Comparison of ENCODE assay signal across 16 cellular contexts in genomic region chr2:165582863-165583506, GRCh38.
"Had no signal": no experiment of that assay in that cellular context is flagged by ENCODE, and none has a peak within 500 bp of the region (broad histone marks: within the 10 kb centered on the region; RNA-seq: fewer than 3 reads in every experiment).

No MANE protein-coding gene starts in this region.

- H3K4me3 Mint-ChIP-seq: activated naive CD8-positive, alpha-beta T cell treated with anti-CD3 and anti-CD28 coated beads, Interleukin-2, amount 50 U/mL, for 24 hours; activated T-helper 17 cell treated with anti-CD3 and anti-CD28 coated beads, Interleukin-2, amount 50 U/mL, for 72 hours; naive thymus-derived CD4-positive, alpha-beta T cell; stimulated activated memory B cell treated with anti-CD40 and anti-IgM and Interleukin-4, amounts not matched to agents 10 μg/mL and 1 μg/mL and 100 μg/mL, for 72 hours; T-cell had no signal

- H3K4me1 ChIP-seq: gastrocnemius medialis, parathyroid adenoma had no signal

- DNase-seq: activated naive CD4-positive, alpha-beta T cell treated with Interleukin-2 at 50 U/mL for 16 hours; activated naive CD8-positive, alpha-beta T cell treated with anti-CD3 and anti-CD28 coated beads, Interleukin-2, amount 50 U/mL, for 24 hours; gastrocnemius medialis; left colon; mucosa of descending colon; naive thymus-derived CD4-positive, alpha-beta T cell; T-cell; T-helper 9 cell had no signal

- FAIRE-seq: bronchial epithelial cell, islet of Langerhans had no signal

- H3K9ac ChIP-seq: parathyroid adenoma had no signal

- H3K27me3 ChIP-seq: gastrocnemius medialis, neutrophil, tibial artery had no signal

- H3K27me3 Mint-ChIP-seq: activated naive CD8-positive, alpha-beta T cell treated with anti-CD3 and anti-CD28 coated beads, Interleukin-2, amount 50 U/mL, for 24 hours; activated T-helper 17 cell treated with anti-CD3 and anti-CD28 coated beads, Interleukin-2, amount 50 U/mL, for 72 hours; stimulated activated memory B cell treated with anti-CD40 and anti-IgM and Interleukin-4, amounts not matched to agents 10 μg/mL and 1 μg/mL and 100 μg/mL, for 72 hours had no signal

- H3K9me3 Mint-ChIP-seq: activated naive CD8-positive, alpha-beta T cell treated with anti-CD3 and anti-CD28 coated beads, Interleukin-2, amount 50 U/mL, for 24 hours; activated T-helper 17 cell treated with anti-CD3 and anti-CD28 coated beads, Interleukin-2, amount 50 U/mL, for 72 hours; naive thymus-derived CD4-positive, alpha-beta T cell; stimulated activated memory B cell treated with anti-CD40 and anti-IgM and Interleukin-4, amounts not matched to agents 10 μg/mL and 1 μg/mL and 100 μg/mL, for 72 hours; T-cell had no signal

- ATAC-seq: activated CD4-positive, CD25-positive, alpha-beta regulatory T cell treated with anti-CD3 and anti-CD28 coated beads, Interleukin-2, amount 50 U/mL, for 24 hours; activated naive CD8-positive, alpha-beta T cell treated with anti-CD3 and anti-CD28 coated beads, Interleukin-2, amount 50 U/mL, for 24 hours; activated T-helper 17 cell treated with anti-CD3 and anti-CD28 coated beads, Interleukin-2, amount 50 U/mL, for 72 hours; gastrocnemius medialis; left colon; mucosa of descending colon; naive thymus-derived CD4-positive, alpha-beta T cell; stimulated activated memory B cell treated with anti-CD40 and anti-IgM and Interleukin-4, amounts not matched to agents 10 μg/mL and 1 μg/mL and 100 μg/mL, for 72 hours; T-cell had no signal

- H3K9me3 ChIP-seq: gastrocnemius medialis, mucosa of descending colon, neutrophil, tibial artery had no signal

- H3K79me2 ChIP-seq: parathyroid adenoma had no signal

- H3K36me3 ChIP-seq: gastrocnemius medialis, neutrophil, tibial artery had no signal

- H3K4me1 Mint-ChIP-seq: activated naive CD8-positive, alpha-beta T cell treated with anti-CD3 and anti-CD28 coated beads, Interleukin-2, amount 50 U/mL, for 24 hours; activated T-helper 17 cell treated with anti-CD3 and anti-CD28 coated beads, Interleukin-2, amount 50 U/mL, for 72 hours; naive thymus-derived CD4-positive, alpha-beta T cell; T-cell had no signal

- H3K27ac Mint-ChIP-seq: activated naive CD8-positive, alpha-beta T cell treated with anti-CD3 and anti-CD28 coated beads, Interleukin-2, amount 50 U/mL, for 24 hours; activated T-helper 17 cell treated with anti-CD3 and anti-CD28 coated beads, Interleukin-2, amount 50 U/mL, for 72 hours; naive thymus-derived CD4-positive, alpha-beta T cell; stimulated activated memory B cell treated with anti-CD40 and anti-IgM and Interleukin-4, amounts not matched to agents 10 μg/mL and 1 μg/mL and 100 μg/mL, for 72 hours; T-cell had no signal

- H3K4me3 ChIP-seq: gastrocnemius medialis, mucosa of descending colon, tibial artery had no signal

- H3K27ac ChIP-seq: gastrocnemius medialis, neutrophil, parathyroid adenoma, tibial artery had no signal

- H2AFZ ChIP-seq: parathyroid adenoma had no signal

- H3K36me3 Mint-ChIP-seq: naive thymus-derived CD4-positive, alpha-beta T cell; stimulated activated memory B cell treated with anti-CD40 and anti-IgM and Interleukin-4, amounts not matched to agents 10 μg/mL and 1 μg/mL and 100 μg/mL, for 72 hours; T-cell had no signal
